Comparison of ENCODE assay signal across 18 cellular contexts in genomic region chr5:173412151-173412550, GRCh38.
A peak's percentile ranks its signal among the peaks of the same experiment; 100 is the strongest.
DNase-seq lines count a peak whose midpoint lies in the region; ATAC-seq, FAIRE-seq and TF ChIP-seq lines count a peak whose summit lies in the region.
"Had no signal": no experiment of that assay in that cellular context is flagged by ENCODE, and none has a peak within 500 bp of the region (broad histone marks: within the 10 kb centered on the region; RNA-seq: fewer than 3 reads in every experiment).

No MANE protein-coding gene starts in this region.

- no peak for FAIRE-seq in GM19239 (lab: Jason Lieb, UNC)
- FAIRE-seq: A204.1, GM12878, H1, HTR-8/SVneo had no signal

- peaks cover 4% of the 10 kb centered on the region for H3K9me3 Mint-ChIP-seq in stimulated activated effector memory CD8-positive, alpha-beta T cell treated with anti-CD3 and anti-CD28 coated beads, Interleukin-12 subunit alpha, Interleukin-12 subunit beta, amount 100 ng/mL, for 72 hours

- 42 to 60% (median 45%) methylated on average over 6 of the region's 6 CpGs for WGBS in psoas muscle, 3 donors

- H3K4me3 Mint-ChIP-seq in stimulated activated effector memory CD8-positive, alpha-beta T cell treated with anti-CD3 and anti-CD28 coated beads, Interleukin-12 subunit alpha, Interleukin-12 subunit beta, amount 100 ng/mL, for 72 hours, result no peak overlapping the region
- H3K4me3 Mint-ChIP-seq: CD4-positive, alpha-beta T cell; H9; IgD-negative memory B cell had no signal

- no peak overlapping the region for H3K4me3 ChIP-seq in psoas muscle
- H3K4me3 ChIP-seq: GM12878 had no signal

- DNase-seq in iPS-NIHi11 (ENCODE audit: low spot score) (peak; percentile 60), psoas muscle (no peak), GM19239 (ENCODE audit: insufficient read length, low spot score) (no peak), NCI-H1694 (lab: John Stamatoyannopoulos, UW) (no peak)
- no peak for DNase-seq in stimulated activated effector memory CD8-positive, alpha-beta T cell treated with anti-CD3 and anti-CD28 coated beads, Interleukin-12 subunit alpha, Interleukin-12 subunit beta, amount 100 ng/mL, for 72 hours (ENCODE audit: low spot score in 2 of 2)
- DNase-seq: AML-193; Caco-2; CD4-positive, alpha-beta T cell; DMS53; DND-41; H9 had no signal

- no peak overlapping the region for H3K27ac ChIP-seq in psoas muscle
- H3K27ac ChIP-seq: C4-2B had no signal

- TF ChIP-seq RAD21 in Ishikawa (IDR thresholded peaks at IDR 0.05; ENCODE audit: low read depth), result no peak

- no peaks in the 10 kb centered on the region for H3K36me3 ChIP-seq in psoas muscle (ENCODE audit: insufficient read depth in 1 of 2, low read depth in 1 of 2)

- no peaks in the 10 kb centered on the region for H3K36me3 Mint-ChIP-seq in stimulated activated effector memory CD8-positive, alpha-beta T cell treated with anti-CD3 and anti-CD28 coated beads, Interleukin-12 subunit alpha, Interleukin-12 subunit beta, amount 100 ng/mL, for 72 hours
- H3K36me3 Mint-ChIP-seq: IgD-negative memory B cell had no signal

- H3K4me1 ChIP-seq in psoas muscle, result no peaks in the 10 kb centered on the region
- H3K4me1 ChIP-seq: Caco-2 had no signal

- peak in 3 of 4 donors; percentile 31 to 49 (median 43) for ATAC-seq in psoas muscle
- ATAC-seq in stimulated activated effector memory CD8-positive, alpha-beta T cell treated with anti-CD3 and anti-CD28 coated beads, Interleukin-12 subunit alpha, Interleukin-12 subunit beta, amount 100 ng/mL, for 72 hours, result no peak
- ATAC-seq: GM12878 had no signal

- no peak for TF ChIP-seq CTCF in psoas muscle (IDR thresholded peaks at IDR 0.05)

- H3K4me1 Mint-ChIP-seq in stimulated activated effector memory CD8-positive, alpha-beta T cell treated with anti-CD3 and anti-CD28 coated beads, Interleukin-12 subunit alpha, Interleukin-12 subunit beta, amount 100 ng/mL, for 72 hours, result no peaks in the 10 kb centered on the region
- H3K4me1 Mint-ChIP-seq: H9, IgD-negative memory B cell had no signal

- H3K9me3 ChIP-seq in psoas muscle, result no peaks in the 10 kb centered on the region
- H3K9me3 ChIP-seq: Caco-2 had no signal

- peaks cover 0 to 2% (median 0%) of the 10 kb centered on the region in 3 donors for H3K27me3 ChIP-seq in psoas muscle (ENCODE audit: insufficient read depth in 3 of 3, low read length in 2 of 3)

- intact Hi-C loops in psoas muscle (cut with DNase I), result no loop called here

- no peak for TF ChIP-seq EP300 in Ishikawa (IDR thresholded peaks at IDR 0.05; ENCODE audit: borderline replicate concordance)

- H3K27ac Mint-ChIP-seq in stimulated activated effector memory CD8-positive, alpha-beta T cell treated with anti-CD3 and anti-CD28 coated beads, Interleukin-12 subunit alpha, Interleukin-12 subunit beta, amount 100 ng/mL, for 72 hours, result no peak overlapping the region
- H3K27ac Mint-ChIP-seq: CD4-positive, alpha-beta T cell; H9; IgD-negative memory B cell had no signal

TF ChIP-seq in Ishikawa, 13 proteins besides CTCF, POLR2A, EP300 and RAD21:
- TF ChIP-seq FOXM1 (IDR thresholded peaks at IDR 0.05; ENCODE audit: borderline replicate concordance, low read depth), result no peak
- TF ChIP-seq TAF1 (IDR thresholded peaks at IDR 0.05; ENCODE audit: low read depth), result 0 out of 2 replicates have a peak, but pooled peaks have one; percentile 1
- TF ChIP-seq ZBTB7A (IDR thresholded peaks at IDR 0.05; ENCODE audit: low read depth), result no peak
- TF ChIP-seq, protein P1, sequence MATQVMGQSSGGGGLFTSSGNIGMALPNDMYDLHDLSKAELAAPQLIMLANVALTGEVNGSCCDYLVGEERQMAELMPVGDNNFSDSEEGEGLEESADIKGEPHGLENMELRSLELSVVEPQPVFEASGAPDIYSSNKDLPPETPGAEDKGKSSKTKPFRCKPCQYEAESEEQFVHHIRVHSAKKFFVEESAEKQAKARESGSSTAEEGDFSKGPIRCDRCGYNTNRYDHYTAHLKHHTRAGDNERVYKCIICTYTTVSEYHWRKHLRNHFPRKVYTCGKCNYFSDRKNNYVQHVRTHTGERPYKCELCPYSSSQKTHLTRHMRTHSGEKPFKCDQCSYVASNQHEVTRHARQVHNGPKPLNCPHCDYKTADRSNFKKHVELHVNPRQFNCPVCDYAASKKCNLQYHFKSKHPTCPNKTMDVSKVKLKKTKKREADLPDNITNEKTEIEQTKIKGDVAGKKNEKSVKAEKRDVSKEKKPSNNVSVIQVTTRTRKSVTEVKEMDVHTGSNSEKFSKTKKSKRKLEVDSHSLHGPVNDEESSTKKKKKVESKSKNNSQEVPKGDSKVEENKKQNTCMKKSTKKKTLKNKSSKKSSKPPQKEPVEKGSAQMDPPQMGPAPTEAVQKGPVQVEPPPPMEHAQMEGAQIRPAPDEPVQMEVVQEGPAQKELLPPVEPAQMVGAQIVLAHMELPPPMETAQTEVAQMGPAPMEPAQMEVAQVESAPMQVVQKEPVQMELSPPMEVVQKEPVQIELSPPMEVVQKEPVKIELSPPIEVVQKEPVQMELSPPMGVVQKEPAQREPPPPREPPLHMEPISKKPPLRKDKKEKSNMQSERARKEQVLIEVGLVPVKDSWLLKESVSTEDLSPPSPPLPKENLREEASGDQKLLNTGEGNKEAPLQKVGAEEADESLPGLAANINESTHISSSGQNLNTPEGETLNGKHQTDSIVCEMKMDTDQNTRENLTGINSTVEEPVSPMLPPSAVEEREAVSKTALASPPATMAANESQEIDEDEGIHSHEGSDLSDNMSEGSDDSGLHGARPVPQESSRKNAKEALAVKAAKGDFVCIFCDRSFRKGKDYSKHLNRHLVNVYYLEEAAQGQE (IDR thresholded peaks at IDR 0.05; ENCODE audit: low read depth), result no peak
